ENCODE assay signal across 8 cellular contexts in the genomic region with DNA sequence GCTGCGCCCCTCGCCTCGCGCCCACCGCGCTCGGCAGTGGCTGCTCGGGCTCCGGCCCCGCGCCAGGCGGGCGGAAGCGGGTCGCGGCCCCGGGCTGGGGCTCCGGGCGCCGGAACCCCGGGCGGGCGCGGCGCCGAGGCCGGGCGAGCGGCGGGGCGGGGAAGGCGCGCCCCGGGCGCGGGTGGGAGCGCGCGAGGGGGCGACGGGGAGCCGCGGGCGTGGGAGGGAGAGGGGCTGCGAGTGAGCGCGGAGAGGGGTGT. TPM values are rescaled to one million over a fixed set of nuclear protein-coding genes. Genes with fewer than 3 reads are reported as not detected.
DNase-seq lines count a peak whose midpoint lies in the region; ATAC-seq and TF ChIP-seq lines count a peak whose summit lies in the region.

No MANE protein-coding gene starts in this region.

- H3K27me3 ChIP-seq in SK-N-SH (ENCODE audit: insufficient read depth), result no peaks in the 10 kb centered on the region
- no peaks in the 10 kb centered on the region for H3K27me3 ChIP-seq in right cardiac atrium (ENCODE audit: control insufficient read depth, insufficient read depth)
- peaks cover 20 to 54% of the 10 kb centered on the region in 2 donors for H3K27me3 ChIP-seq in stomach smooth muscle (ENCODE audit: control insufficient read depth in 1 of 2, insufficient read depth in 2 of 2, low read length in 2 of 2)

- peaks cover 66% of the 10 kb centered on the region for H3K27me3 Mint-ChIP-seq in T-helper 17 cell

- TF ChIP-seq CTCF in SK-N-SH (IDR thresholded peaks at IDR 0.05), result no peak

- no peak for TF ChIP-seq EP300 in SK-N-SH (IDR thresholded peaks at IDR 0.05; ENCODE audit: borderline replicate concordance in 1 of 2, low read depth in 1 of 2, low read length in 1 of 2)

- no CpG with 5 or more reads among the region's 47 CpGs for WGBS in SK-N-SH (ENCODE audit: low lambda C conversion rate)
- WGBS in right cardiac atrium, result under 1% methylated on average over 47 of the region's 47 CpGs

- H3K79me2 ChIP-seq in SK-N-SH (ENCODE audit: insufficient read depth), result peaks cover 65% of the 10 kb centered on the region

- H3K4me3 ChIP-seq in SK-N-SH (ENCODE audit: low read depth in 2 of 2, low read length in 1 of 2), result peak overlapping the region; percentile 70 to 72
- peak overlapping the region; percentile 97 for H3K4me3 ChIP-seq in right cardiac atrium (ENCODE audit: low read length)
- peak overlapping the region; percentile 43 to 76 for H3K4me3 ChIP-seq in stomach smooth muscle (ENCODE audit: low read length in 2 of 2)

- peaks cover 20% of the 10 kb centered on the region for H4K20me1 ChIP-seq in SK-N-SH (ENCODE audit: insufficient read depth)

- H3K4me2 ChIP-seq in SK-N-SH, result peak overlapping the region; percentile 96; the same call in 1 of the 2 replicates

- H3K36me3 ChIP-seq in SK-N-SH (replicated peaks in 1 of 2; ENCODE audit: control insufficient read depth in 1 of 2, insufficient read depth in 2 of 2, low read length in 1 of 2) (peaks cover 2 to 33% of the 10 kb centered on the region in 2 experiments), stomach smooth muscle (ENCODE audit: control insufficient read depth in 2 of 2, insufficient read depth in 2 of 2, low read length in 2 of 2) (no peaks in the 10 kb centered on the region)

- peaks cover 12% of the 10 kb centered on the region for H3K36me3 Mint-ChIP-seq in T-helper 17 cell (ENCODE audit: low read depth)

- H3K27ac ChIP-seq in SK-N-SH (ENCODE audit: low read depth in 2 of 2, low read length in 1 of 2), result peak overlapping the region; percentile 19 to 87; a peak in 3 of 4 replicates
- H3K27ac ChIP-seq in right cardiac atrium (ENCODE audit: low read length), result peak overlapping the region; percentile 66
- no peak overlapping the region for H3K27ac ChIP-seq in stomach smooth muscle (ENCODE audit: low read length)

- no peaks in the 10 kb centered on the region for H3K9me2 ChIP-seq in SK-N-SH

- TF ChIP-seq RAD21 in SK-N-SH (IDR thresholded peaks at IDR 0.05; ENCODE audit: low read length), result no peak

- peak overlapping the region; percentile 83 for H3K4me3 Mint-ChIP-seq in T-helper 17 cell

- H3K9ac ChIP-seq in SK-N-SH, result peak overlapping the region; percentile 75; the same call in 1 of the 2 replicates
- H3K9ac ChIP-seq in stomach smooth muscle (ENCODE audit: low read length in 2 of 2), result no peak overlapping the region

- H3K27ac Mint-ChIP-seq in T-helper 17 cell, result no peak overlapping the region

- POLR2A ChIA-PET in SK-N-SH (lab: Yijun Ruan, JAX), result no interaction called here

- peaks cover 18% of the 10 kb centered on the region for H3K4me1 Mint-ChIP-seq in T-helper 17 cell

- in situ Hi-C loops in ACHN (cut with HindIII; ENCODE audit: low pct_ligation_motif_present, low pct_unique_long_range_greater_than_20kb, low sequenced_read_pairs), result no loop called here

- H3K9me3 ChIP-seq in SK-N-SH (peaks cover 3% of the 10 kb centered on the region), T-helper 17 cell (ENCODE audit: control insufficient read depth, low read length, poor library complexity, severe bottlenecking) (peaks cover 3% of the 10 kb centered on the region), right cardiac atrium (ENCODE audit: control insufficient read depth, low read length) (no peaks in the 10 kb centered on the region), stomach smooth muscle (ENCODE audit: control insufficient read depth in 2 of 2, low read length in 2 of 2) (no peaks in the 10 kb centered on the region)

- intact Hi-C loops in right cardiac atrium (cut with DNase I) (loop anchor here in 1 of 4 donors (5.0 kb wide), 1 partner anchor 87 kb away; no protein-coding TSS in a partner anchor), sciatic nerve (cut with DNase I) (no loop called here)

- H3K4me1 ChIP-seq in SK-N-SH (ENCODE audit: control insufficient read depth in 1 of 2, insufficient read depth in 2 of 2, low read depth in 1 of 2, low read length in 1 of 2) (peaks cover 3 to 12% of the 10 kb centered on the region in 2 experiments; a peak in 2 of 4 replicates), right cardiac atrium (ENCODE audit: control insufficient read depth, insufficient read depth, low read length) (no peaks in the 10 kb centered on the region), stomach smooth muscle (ENCODE audit: control insufficient read depth, insufficient read depth, low read length) (peaks cover 25% of the 10 kb centered on the region)

- 0 out of 2 replicates have a peak overlapping the region, but pooled peaks have one; percentile 64 for H2AFZ ChIP-seq in SK-N-SH (ENCODE audit: low read depth)

- no peak for ATAC-seq in SK-N-SH treated with all-trans-retinoic acid at 6 μM for 48 hours
- ATAC-seq in T-helper 17 cell, result peak; percentile 28
- no peak for ATAC-seq in right cardiac atrium
- no peak for ATAC-seq in sciatic nerve

- H3F3A ChIP-seq in SK-N-SH (replicated peaks; ENCODE audit: insufficient read depth), result peaks cover 29% of the 10 kb centered on the region

- DNase-seq in SK-N-SH (peak; percentile 81), T-helper 17 cell (no peak), right cardiac atrium (no peak), ACHN (no peak), sciatic nerve (ENCODE audit: low spot score) (no peak), A172 (ENCODE audit: low spot score) (no peak)

- CTCF ChIA-PET in SK-N-SH (lab: Yijun Ruan, JAX), result no interaction called here

TF ChIP-seq in SK-N-SH, 30 proteins besides CTCF, POLR2A, EP300 and RAD21 (continues in another document):
- TF ChIP-seq RXRA (IDR thresholded peaks at IDR 0.05; ENCODE audit: borderline replicate concordance, low read depth) (no peak), EZH2phosphoT487 (IDR thresholded peaks at IDR 0.05; ENCODE audit: borderline replicate concordance, low read depth) (no peak), TCF12 (IDR thresholded peaks at IDR 0.05) (no peak), RCOR1 (IDR thresholded peaks at IDR 0.05; ENCODE audit: low read length) (no peak), FOSL2 (IDR thresholded peaks at IDR 0.05; ENCODE audit: borderline replicate concordance, low read depth) (no peak), SMC3 (IDR thresholded peaks at IDR 0.05; ENCODE audit: low read depth, low read length) (no peak), CHD2 (IDR thresholded peaks at IDR 0.05; ENCODE audit: low read length, partially characterized antibody) (no peak), TEAD4 (IDR thresholded peaks at IDR 0.05; ENCODE audit: borderline replicate concordance, insufficient read depth) (no peak), POLR2AphosphoS5 (IDR thresholded peaks at IDR 0.05; ENCODE audit: low read depth, low read length) (no peak), FOXM1 (IDR thresholded peaks at IDR 0.05; ENCODE audit: low read depth) (no peak), GATA2 (CRISPR knock-in tag; IDR thresholded peaks at IDR 0.05) (no peak), NFIC (IDR thresholded peaks at IDR 0.05; ENCODE audit: borderline replicate concordance) (no peak)
- TF ChIP-seq, protein P1, sequence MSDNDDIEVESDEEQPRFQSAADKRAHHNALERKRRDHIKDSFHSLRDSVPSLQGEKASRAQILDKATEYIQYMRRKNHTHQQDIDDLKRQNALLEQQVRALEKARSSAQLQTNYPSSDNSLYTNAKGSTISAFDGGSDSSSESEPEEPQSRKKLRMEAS (IDR thresholded peaks at IDR 0.05; ENCODE audit: low read depth), result no peak

TF ChIP-seq in SK-N-SH treated with all-trans-retinoic acid at 6 μM for 48 hours, 23 proteins besides CTCF, POLR2A, EP300 and RAD21 (continues in another document):
- no peak for TF ChIP-seq CSDC2 (CRISPR knock-in tag; IDR thresholded peaks at IDR 0.05)
- no peak for TF ChIP-seq PPARA (CRISPR knock-in tag; IDR thresholded peaks at IDR 0.05; ENCODE audit: borderline replicate concordance)
- no peak for TF ChIP-seq ZFP30 (CRISPR knock-in tag; IDR thresholded peaks at IDR 0.05)
- no peak for TF ChIP-seq ZC3H10 (CRISPR knock-in tag; IDR thresholded peaks at IDR 0.05)
- TF ChIP-seq, protein P2, sequence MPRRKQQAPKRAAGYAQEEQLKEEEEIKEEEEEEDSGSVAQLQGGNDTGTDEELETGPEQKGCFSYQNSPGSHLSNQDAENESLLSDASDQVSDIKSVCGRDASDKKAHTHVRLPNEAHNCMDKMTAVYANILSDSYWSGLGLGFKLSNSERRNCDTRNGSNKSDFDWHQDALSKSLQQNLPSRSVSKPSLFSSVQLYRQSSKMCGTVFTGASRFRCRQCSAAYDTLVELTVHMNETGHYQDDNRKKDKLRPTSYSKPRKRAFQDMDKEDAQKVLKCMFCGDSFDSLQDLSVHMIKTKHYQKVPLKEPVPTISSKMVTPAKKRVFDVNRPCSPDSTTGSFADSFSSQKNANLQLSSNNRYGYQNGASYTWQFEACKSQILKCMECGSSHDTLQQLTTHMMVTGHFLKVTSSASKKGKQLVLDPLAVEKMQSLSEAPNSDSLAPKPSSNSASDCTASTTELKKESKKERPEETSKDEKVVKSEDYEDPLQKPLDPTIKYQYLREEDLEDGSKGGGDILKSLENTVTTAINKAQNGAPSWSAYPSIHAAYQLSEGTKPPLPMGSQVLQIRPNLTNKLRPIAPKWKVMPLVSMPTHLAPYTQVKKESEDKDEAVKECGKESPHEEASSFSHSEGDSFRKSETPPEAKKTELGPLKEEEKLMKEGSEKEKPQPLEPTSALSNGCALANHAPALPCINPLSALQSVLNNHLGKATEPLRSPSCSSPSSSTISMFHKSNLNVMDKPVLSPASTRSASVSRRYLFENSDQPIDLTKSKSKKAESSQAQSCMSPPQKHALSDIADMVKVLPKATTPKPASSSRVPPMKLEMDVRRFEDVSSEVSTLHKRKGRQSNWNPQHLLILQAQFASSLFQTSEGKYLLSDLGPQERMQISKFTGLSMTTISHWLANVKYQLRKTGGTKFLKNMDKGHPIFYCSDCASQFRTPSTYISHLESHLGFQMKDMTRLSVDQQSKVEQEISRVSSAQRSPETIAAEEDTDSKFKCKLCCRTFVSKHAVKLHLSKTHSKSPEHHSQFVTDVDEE (CRISPR knock-in tag; IDR thresholded peaks at IDR 0.05), result no peak
- TF ChIP-seq RARB (CRISPR knock-in tag; IDR thresholded peaks at IDR 0.05), result no peak
- no peak for TF ChIP-seq GLIS3 (CRISPR knock-in tag; IDR thresholded peaks at IDR 0.05)
- no peak for TF ChIP-seq TCF4 (CRISPR knock-in tag; IDR thresholded peaks at IDR 0.05; ENCODE audit: borderline replicate concordance)
- no peak for TF ChIP-seq ISL1 (CRISPR knock-in tag; IDR thresholded peaks at IDR 0.05)
- no peak for TF ChIP-seq ESRRG (CRISPR knock-in tag; IDR thresholded peaks at IDR 0.05)
- TF ChIP-seq TOX (CRISPR knock-in tag; IDR thresholded peaks at IDR 0.05; ENCODE audit: borderline replicate concordance), result no peak
- TF ChIP-seq SNAI2 (CRISPR knock-in tag; IDR thresholded peaks at IDR 0.05), result no peak

RNA-seq across cellular contexts. Expression of a gene that starts 0.5 kb away (rescaled TPM):
- 5.4 and 5.9 TPM in 2 replicates for polyA plus RNA-seq in SK-N-SH (2012; rRNA removed)
- polyA plus RNA-seq in SK-N-SH (2012; cell fraction: cytosol; rRNA removed), result 11.2 and 11.8 TPM in 2 replicates
- polyA plus RNA-seq in SK-N-SH (2012; cell fraction: nucleus; rRNA removed), result 25.0 and 29.3 TPM in 2 replicates
- 1 to 10 TPM in 1 of 2 donors, under 1 TPM in 1; 0.99 to 8.8 TPM for total RNA-seq in T-helper 17 cell
- 10 to 100 TPM; 14.3 to 18.0 (median 15.7) TPM for total RNA-seq in right cardiac atrium
- 7.7 TPM for polyA plus RNA-seq in right cardiac atrium
- total RNA-seq in sciatic nerve, result 52.2 TPM
- 29.7 and 32.8 TPM in 2 replicates for total RNA-seq in A172 (2014; rRNA removed; shearing (Covaris generic))
